In genomic region chr5:81800797-81801196, GRCh38 we compare ENCODE assay signal across 1 cellular context.
A peak's percentile ranks its signal among the peaks of the same experiment; 100 is the strongest.
TF ChIP-seq lines count a peak whose summit lies in the region.

No MANE protein-coding gene starts in this region.

TF ChIP-seq in H1, 55 proteins besides CTCF, POLR2A, EP300 and RAD21:
- TF ChIP-seq SAP30 (IDR thresholded peaks at IDR 0.05; ENCODE audit: insufficient read depth, insufficient replicate concordance, low read length), result no peak
- no peak for TF ChIP-seq SIRT6 (IDR thresholded peaks at IDR 0.05; ENCODE audit: low read length)
- no peak for TF ChIP-seq KDM1A (IDR thresholded peaks at IDR 0.05; ENCODE audit: borderline replicate concordance, low read length)
- TF ChIP-seq TEAD4 (IDR thresholded peaks at IDR 0.05; ENCODE audit: low read depth, low read length), result 0 out of 2 replicates have a peak, but pooled peaks have one; percentile 22
TF ChIP-seq in H1: peak in this region for 1.
